ENCODE assay signal across 9 cellular contexts in genomic region chr22:31150615-31151014, GRCh38. TPM values are rescaled to one million over a fixed set of nuclear protein-coding genes. Genes with fewer than 3 reads are reported as not detected.
A peak's percentile ranks its signal among the peaks of the same experiment; 100 is the strongest.
DNase-seq lines count a peak whose midpoint lies in the region; ATAC-seq and TF ChIP-seq lines count a peak whose summit lies in the region.
"Had no signal": no experiment of that assay in that cellular context is flagged by ENCODE, and none has a peak within 500 bp of the region (broad histone marks: within the 10 kb centered on the region; RNA-seq: fewer than 3 reads in every experiment).

No MANE protein-coding gene starts in this region.

- peaks cover 0 to 4% (median 2%) of the 10 kb centered on the region in 3 donors for H3K36me3 Mint-ChIP-seq in naive thymus-derived CD8-positive, alpha-beta T cell

- intact Hi-C loops in body of pancreas (cut with DNase I): loop anchor here (5.0 kb wide), 1 partner anchor 53 kb away; no protein-coding TSS in a partner anchor

- H3K27ac ChIP-seq in body of pancreas (no peak overlapping the region), SJCRH30 (no peak overlapping the region)

- H3K4me1 ChIP-seq in body of pancreas (peaks cover 7% of the 10 kb centered on the region), SJCRH30 (no peaks in the 10 kb centered on the region)

- H3K27ac Mint-ChIP-seq in naive thymus-derived CD8-positive, alpha-beta T cell: no peak overlapping the region
- H3K27ac Mint-ChIP-seq: activated CD8-positive, alpha-beta T cell treated with anti-CD3 and anti-CD28 coated beads, Interleukin-2, amount 10 ng/mL, durations not matched to agents 7 days and 5 days had no signal

- TF ChIP-seq POLR2A in body of pancreas (IDR thresholded peaks at IDR 0.05): no peak

- H3K4me3 Mint-ChIP-seq in naive thymus-derived CD8-positive, alpha-beta T cell: no peak overlapping the region
- H3K4me3 Mint-ChIP-seq: activated CD8-positive, alpha-beta T cell treated with anti-CD3 and anti-CD28 coated beads, Interleukin-2, amount 10 ng/mL, durations not matched to agents 7 days and 5 days had no signal

- H3K4me1 Mint-ChIP-seq in naive thymus-derived CD8-positive, alpha-beta T cell: peaks cover 0 to 4% (median 0%) of the 10 kb centered on the region in 4 donors

- peaks cover 0 to 6% (median 4%) of the 10 kb centered on the region in 5 donors for H3K27me3 Mint-ChIP-seq in naive thymus-derived CD8-positive, alpha-beta T cell

- peaks cover 0 to 16% (median 0%) of the 10 kb centered on the region in 9 donors for H3K9me3 Mint-ChIP-seq in naive thymus-derived CD8-positive, alpha-beta T cell

- ATAC-seq in body of pancreas: no peak
- ATAC-seq in naive thymus-derived CD8-positive, alpha-beta T cell: no peak
- ATAC-seq: activated CD8-positive, alpha-beta T cell treated with anti-CD3 and anti-CD28 coated beads, Interleukin-2, amount 10 ng/mL, durations not matched to agents 7 days and 5 days; Panc1 had no signal

- WGBS in body of pancreas, 2 donors: 35 to 43% methylated on average over 3 of the region's 3 CpGs

- H3K4me3 ChIP-seq in AG10803 (ENCODE audit: low read length) (no peak overlapping the region), fibroblast of villous mesenchyme (ENCODE audit: low read depth, low read length) (no peak overlapping the region), body of pancreas (no peak overlapping the region), SJCRH30 (no peak overlapping the region)

- H3K36me3 ChIP-seq in body of pancreas (replicated peaks in 1 of 2; ENCODE audit: insufficient read depth in 1 of 2, low read depth in 2 of 2): no peaks in the 10 kb centered on the region
- H3K36me3 ChIP-seq in SJCRH30: no peaks in the 10 kb centered on the region

- POLR2A ChIA-PET in naive thymus-derived CD8-positive, alpha-beta T cell (lab: Charles Lee): no interaction called here

- H3K27me3 ChIP-seq in body of pancreas (no peaks in the 10 kb centered on the region), SJCRH30 (no peaks in the 10 kb centered on the region)

- H3K9me3 ChIP-seq in body of pancreas (no peaks in the 10 kb centered on the region), SJCRH30 (replicated peaks) (no peaks in the 10 kb centered on the region)

- DNase-seq in AG10803 (ENCODE audit: low read depth) (no peak), NAMALWA (ENCODE audit: low spot score) (peak; percentile 39), fibroblast of villous mesenchyme (ENCODE audit: low read depth) (no peak), body of pancreas (no peak), SJCRH30 (no peak)
- no peak for DNase-seq in naive thymus-derived CD8-positive, alpha-beta T cell
- DNase-seq: activated CD8-positive, alpha-beta T cell treated with anti-CD3 and anti-CD28 coated beads, Interleukin-2, amount 10 ng/mL, durations not matched to agents 7 days and 5 days; anterior cingulate cortex had no signal

- TF ChIP-seq CTCF in AG10803 (conservative IDR thresholded peaks at IDR 0.05; ENCODE audit: low read length) (peak; percentile 41), fibroblast of villous mesenchyme (IDR thresholded peaks at IDR 0.05; ENCODE audit: insufficient read depth, low read depth, low read length) (peak; percentile 50), body of pancreas (IDR thresholded peaks at IDR 0.05) (peak in 3 of 7 experiments; percentile 9 to 13 (median 11))

RNA-seq across cellular contexts. Expression of gene RNF185, which starts 9.4 kb away (rescaled TPM):
- total RNA-seq in fibroblast of villous mesenchyme: 34.5 and 35.0 TPM in 2 replicates
- total RNA-seq in body of pancreas: 10 to 100 TPM; 11.5 to 20.8 TPM
- total RNA-seq in naive thymus-derived CD8-positive, alpha-beta T cell: 10 to 100 TPM; 21.0 to 21.8 TPM
- polyA plus RNA-seq in naive thymus-derived CD8-positive, alpha-beta T cell: 10 to 100 TPM; 14.5 to 21.9 (median 17.5) TPM
- total RNA-seq in SJCRH30 (2014; rRNA removed; shearing (Covaris generic)): 23.3 and 24.2 TPM in 2 replicates

RNA-seq across cellular contexts. Expression of gene PLA2G3, which starts 10.3 kb away (rescaled TPM):
- total RNA-seq in fibroblast of villous mesenchyme (0.32 and 0.43 TPM in 2 replicates), body of pancreas (not detected)
- not detected for total RNA-seq in naive thymus-derived CD8-positive, alpha-beta T cell
- not detected for polyA plus RNA-seq in naive thymus-derived CD8-positive, alpha-beta T cell
- 0.61 and 0.87 TPM in 2 replicates for total RNA-seq in SJCRH30 (2014; rRNA removed; shearing (Covaris generic))
- total RNA-seq: activated CD8-positive, alpha-beta T cell treated with anti-CD3 and anti-CD28 coated beads, Interleukin-2, amount 10 ng/mL, durations not matched to agents 7 days and 5 days had no signal

RNA-seq across cellular contexts. Expression of gene INPP5J, which starts 27.8 kb away (rescaled TPM):
- total RNA-seq in fibroblast of villous mesenchyme (0.43 and 0.97 TPM in 2 replicates), body of pancreas (10 to 100 TPM; 16.1 to 17.8 TPM)
- under 1 TPM; 0.33 to 0.47 TPM for total RNA-seq in naive thymus-derived CD8-positive, alpha-beta T cell
- not detected for polyA plus RNA-seq in naive thymus-derived CD8-positive, alpha-beta T cell
- total RNA-seq in SJCRH30 (2014; rRNA removed; shearing (Covaris generic)): 0.10 and 0.12 TPM in 2 replicates
- total RNA-seq: activated CD8-positive, alpha-beta T cell treated with anti-CD3 and anti-CD28 coated beads, Interleukin-2, amount 10 ng/mL, durations not matched to agents 7 days and 5 days had no signal

RNA-seq across cellular contexts. Expression of gene SELENOM, which starts 43.2 kb away (rescaled TPM):
- total RNA-seq in fibroblast of villous mesenchyme: 152 and 155 TPM in 2 replicates
- total RNA-seq in body of pancreas: 100 to 1,000 TPM; 127 to 198 TPM
- total RNA-seq in naive thymus-derived CD8-positive, alpha-beta T cell: 10 to 100 TPM; 74.9 to 77.8 TPM
- 100 to 1,000 TPM; 114 to 142 (median 134) TPM for polyA plus RNA-seq in naive thymus-derived CD8-positive, alpha-beta T cell
- total RNA-seq in SJCRH30 (2014; rRNA removed; shearing (Covaris generic)): 0.24 TPM in 1 of 2 replicates, not detected in the other
